In genomic region chrX:20205927-20206708, GRCh38 we compare ENCODE assay signal across 11 cellular contexts.
A peak's percentile ranks its signal among the peaks of the same experiment; 100 is the strongest.
DNase-seq lines count a peak whose midpoint lies in the region; ATAC-seq, FAIRE-seq and TF ChIP-seq lines count a peak whose summit lies in the region.
"Had no signal": no experiment of that assay in that cellular context is flagged by ENCODE, and none has a peak within 500 bp of the region (broad histone marks: within the 10 kb centered on the region; RNA-seq: fewer than 3 reads in every experiment).

No MANE protein-coding gene starts in this region.

- intact Hi-C loops in pancreas (cut with DNase I), result no loop called here

- H3K4me3 ChIP-seq in pancreas, result no peak overlapping the region
- H3K4me3 ChIP-seq: lower lobe of right lung, upper lobe of left lung had no signal

- 63 to 79% methylated on average over 4 of the region's 4 CpGs for WGBS in pancreas, 2 donors

- no peak for FAIRE-seq in pancreas (lab: Jason Lieb, UNC)
- FAIRE-seq: A204.1 had no signal

- no peak overlapping the region for H3K27ac ChIP-seq in pancreas
- H3K27ac ChIP-seq: lower lobe of right lung, upper lobe of left lung had no signal

- DNase-seq in NCI-H82 (lab: John Stamatoyannopoulos, UW) (peak; percentile 15), NCI-H82 treated with DMSO at 0.1 percent for 48 hours (lab: John Stamatoyannopoulos, UW; ENCODE audit: unreplicated experiment) (no peak), myocyte (ENCODE audit: low read depth) (peak; percentile 44), pancreas (no peak)
- DNase-seq in stimulated activated naive CD4-positive, alpha-beta T cell (lab: John Stamatoyannopoulos, UW), result no peak
- DNase-seq: lower lobe of right lung, upper lobe of left lung had no signal

- H3K27me3 ChIP-seq in pancreas, result no peaks in the 10 kb centered on the region
- H3K27me3 ChIP-seq: upper lobe of left lung had no signal

- H3K4me1 ChIP-seq in pancreas, result no peaks in the 10 kb centered on the region

- ATAC-seq in GM21529 (IDR thresholded peaks at IDR 0.05; ENCODE audit: unreplicated experiment) (peak; percentile 97), HG03432 (IDR thresholded peaks at IDR 0.05; ENCODE audit: unreplicated experiment) (peak; percentile 99), GM21737 (IDR thresholded peaks at IDR 0.05; ENCODE audit: unreplicated experiment) (no peak), pancreas (no peak)
- ATAC-seq: lower lobe of right lung had no signal

- H3K9me3 ChIP-seq in pancreas, result no peaks in the 10 kb centered on the region
- H3K9me3 ChIP-seq: lower lobe of right lung, upper lobe of left lung had no signal

- no peak for TF ChIP-seq CTCF in pancreas (IDR thresholded peaks at IDR 0.05)

- no peaks in the 10 kb centered on the region for H3K36me3 ChIP-seq in pancreas

Comparison
In these comparisons a context has a peak if more than half of its experiments do, and no peak if none do; other contexts are left out.
1. DNase-seq: peak in NCI-H82 (single experiment) and myocyte (single experiment); none in NCI-H82 treated with DMSO at 0.1 percent for 48 hours (single experiment), stimulated activated naive CD4-positive, alpha-beta T cell (0 of 6) and pancreas (0 of 6).
2. ATAC-seq: peak in GM21529 (single experiment) and HG03432 (single experiment); none in GM21737 (single experiment) and pancreas (0 of 4).